7 cellular contexts compared by ENCODE assay signal in the genomic region with DNA sequence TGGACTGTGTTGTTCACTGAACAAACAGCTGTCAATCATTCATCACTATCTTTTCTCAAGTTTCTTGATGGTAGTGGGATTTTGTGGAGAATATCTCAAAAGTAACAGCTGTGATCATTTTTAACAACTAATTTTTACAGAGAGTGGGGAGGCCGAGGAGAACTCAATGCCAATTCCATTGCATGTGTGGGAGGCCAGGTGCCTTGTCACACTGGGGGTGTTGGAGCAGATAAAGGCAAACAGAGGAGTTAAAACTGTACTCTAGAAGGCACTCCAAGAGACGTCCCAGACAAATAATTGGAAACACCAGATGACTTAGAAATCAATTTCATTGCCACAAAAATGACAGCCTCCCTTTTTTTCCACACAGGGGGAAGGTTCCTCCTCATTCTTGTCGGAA.
"Had no signal": no experiment of that assay in that cellular context is flagged by ENCODE, and none has a peak within 500 bp of the region (broad histone marks: within the 10 kb centered on the region; RNA-seq: fewer than 3 reads in every experiment).

No MANE protein-coding gene starts in this region.

- H3K4me3 ChIP-seq: K562 had no signal

- FAIRE-seq: HepG2, HTR-8/SVneo, K562 had no signal

- ATAC-seq: HepG2, K562 had no signal

- H3K4me2 ChIP-seq: KMS-11 had no signal

- H3K9ac ChIP-seq: KMS-11 had no signal

- DNase-seq: IMR-90, KBM-7 had no signal

- H3K27ac ChIP-seq: HL-60, KMS-11 had no signal
